In genomic region chr17:50151041-50151936, GRCh38 we compare ENCODE assay signal across 8 cellular contexts. TPM values are rescaled to one million over a fixed set of nuclear protein-coding genes. Genes with fewer than 3 reads are reported as not detected.
A peak's percentile ranks its signal among the peaks of the same experiment; 100 is the strongest.
DNase-seq lines count a peak whose midpoint lies in the region; ATAC-seq lines count a peak whose summit lies in the region.

No MANE protein-coding gene starts in this region.

- peak; percentile 39 for ATAC-seq in GM21723 (IDR thresholded peaks at IDR 0.05; ENCODE audit: unreplicated experiment)

- DNase-seq in DMS153 treated with DMSO at 0.1 percent for 48 hours (lab: John Stamatoyannopoulos, UW; ENCODE audit: unreplicated experiment): peak; percentile 71
- DNase-seq in MG63: peak; percentile 96
- DNase-seq in SK-N-DZ (ENCODE audit: low spot score): peak; percentile 89
- DNase-seq in activated naive CD4-positive, alpha-beta T cell treated with anti-CD3 and anti-CD28 coated beads, Interleukin-2, amount 50 U/mL, for 16 hours: peak; percentile 86
- DNase-seq in globus pallidus (ENCODE audit: low spot score): peak; percentile 90
- DNase-seq in nucleus accumbens (lab: John Stamatoyannopoulos, UW): peak; percentile 32 to 92 (median 81)
- peak; percentile 88 for DNase-seq in superior temporal gyrus (ENCODE audit: extremely low spot score)

- no peaks in the 10 kb centered on the region for H3K27me3 ChIP-seq in MG63

- H3K9me3 ChIP-seq in MG63: no peaks in the 10 kb centered on the region

- peaks cover 29% of the 10 kb centered on the region for H3K36me3 ChIP-seq in MG63

- peak overlapping the region; percentile 65 for H3K4me3 ChIP-seq in MG63

RNA-seq across cellular contexts. Expression of gene PPP1R9B, which starts 0.8 kb away (rescaled TPM):
- 56.1 and 68.2 TPM in 2 replicates for total RNA-seq in MG63 (2014; rRNA removed; shearing (Covaris generic); ENCODE audit: low replicate concordance)
- polyA plus RNA-seq in SK-N-DZ (2014; cell fraction: cytosol; rRNA removed): 13.1 and 25.6 TPM in 2 replicates
- polyA plus RNA-seq in SK-N-DZ (2014; cell fraction: nucleus; rRNA removed): 37.4 and 48.4 TPM in 2 replicates

RNA-seq across cellular contexts. Expression of gene SGCA, which starts 14.5 kb away (rescaled TPM):
- total RNA-seq in MG63 (2014; rRNA removed; shearing (Covaris generic); ENCODE audit: low replicate concordance): 1.1 TPM in 1 of 2 replicates, not detected in the other
- 5.8 and 7.2 TPM in 2 replicates for polyA plus RNA-seq in SK-N-DZ (2014; cell fraction: cytosol; rRNA removed)
- polyA plus RNA-seq in SK-N-DZ (2014; cell fraction: nucleus; rRNA removed): 2.3 and 5.0 TPM in 2 replicates

RNA-seq across cellular contexts. Expression of gene SAMD14, which starts 21.3 kb away (rescaled TPM):
- total RNA-seq in MG63 (2014; rRNA removed; shearing (Covaris generic); ENCODE audit: low replicate concordance): not detected in 2 replicates
- 24.3 and 33.6 TPM in 2 replicates for polyA plus RNA-seq in SK-N-DZ (2014; cell fraction: cytosol; rRNA removed)
- polyA plus RNA-seq in SK-N-DZ (2014; cell fraction: nucleus; rRNA removed): 64.8 and 91.0 TPM in 2 replicates

RNA-seq across cellular contexts. Expression of gene COL1A1, which starts 50.1 kb away (rescaled TPM):
- total RNA-seq in MG63 (2014; rRNA removed; shearing (Covaris generic); ENCODE audit: low replicate concordance): 261 and 431 TPM in 2 replicates
- 1.2 and 1.4 TPM in 2 replicates for polyA plus RNA-seq in SK-N-DZ (2014; cell fraction: cytosol; rRNA removed)
- 0.64 and 7.9 TPM in 2 replicates for polyA plus RNA-seq in SK-N-DZ (2014; cell fraction: nucleus; rRNA removed)

RNA-seq across cellular contexts. Expression of gene PDK2, which starts 56.1 kb away (rescaled TPM):
- total RNA-seq in MG63 (2014; rRNA removed; shearing (Covaris generic); ENCODE audit: low replicate concordance): 16.9 and 25.8 TPM in 2 replicates
- polyA plus RNA-seq in SK-N-DZ (2014; cell fraction: cytosol; rRNA removed): 24.2 and 27.4 TPM in 2 replicates
- polyA plus RNA-seq in SK-N-DZ (2014; cell fraction: nucleus; rRNA removed): 17.1 and 34.6 TPM in 2 replicates

Comparison
In these comparisons a context has a peak if more than half of its experiments do, and no peak if none do; other contexts are left out.
1. Peak in every context shown above with its lines: DNase-seq, ATAC-seq and H3K4me3 ChIP-seq.